ENCODE assay signal across 2 cellular contexts in the genomic region with DNA sequence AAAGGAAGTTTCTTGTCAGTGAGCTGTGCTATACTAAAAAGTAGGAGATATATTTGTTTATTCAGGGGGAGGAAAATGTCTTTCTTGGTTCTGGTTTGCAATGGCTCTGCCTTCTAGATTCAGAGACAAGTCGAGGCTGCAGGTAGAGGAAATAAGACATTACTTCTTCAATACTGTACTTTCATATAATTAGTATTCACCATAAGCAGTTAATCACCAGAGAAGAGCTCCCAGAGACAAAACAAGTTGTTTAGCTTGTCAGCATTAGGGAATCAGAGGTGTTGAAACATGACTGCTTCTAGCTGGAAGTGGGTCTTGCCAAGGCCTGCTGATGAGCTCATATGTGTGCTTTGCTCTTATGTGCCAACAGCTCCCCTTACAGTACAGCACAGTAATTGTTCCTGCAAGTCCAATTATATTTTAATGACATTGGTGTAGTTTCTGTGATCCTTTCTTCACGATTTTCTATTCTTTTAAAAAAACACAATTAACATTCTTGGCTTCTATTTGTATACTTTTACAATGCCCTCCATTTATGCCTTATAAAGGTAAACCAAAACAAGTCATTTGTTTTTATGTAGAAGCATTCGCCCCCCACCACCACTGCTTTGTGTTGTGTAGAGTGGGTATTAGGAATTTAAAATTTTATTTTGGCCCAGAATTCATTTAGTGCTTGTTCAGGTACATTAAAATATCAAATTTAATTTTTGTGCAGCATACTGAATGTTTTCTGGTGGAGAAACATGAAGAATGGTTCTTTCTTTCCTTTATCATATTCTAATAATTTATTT.
TF ChIP-seq lines count a peak whose summit lies in the region.

No MANE protein-coding gene starts in this region.

TF ChIP-seq in HCT116, 20 proteins besides CTCF, POLR2A, EP300 and RAD21 (continued from another document):
- TF ChIP-seq, protein P1, sequence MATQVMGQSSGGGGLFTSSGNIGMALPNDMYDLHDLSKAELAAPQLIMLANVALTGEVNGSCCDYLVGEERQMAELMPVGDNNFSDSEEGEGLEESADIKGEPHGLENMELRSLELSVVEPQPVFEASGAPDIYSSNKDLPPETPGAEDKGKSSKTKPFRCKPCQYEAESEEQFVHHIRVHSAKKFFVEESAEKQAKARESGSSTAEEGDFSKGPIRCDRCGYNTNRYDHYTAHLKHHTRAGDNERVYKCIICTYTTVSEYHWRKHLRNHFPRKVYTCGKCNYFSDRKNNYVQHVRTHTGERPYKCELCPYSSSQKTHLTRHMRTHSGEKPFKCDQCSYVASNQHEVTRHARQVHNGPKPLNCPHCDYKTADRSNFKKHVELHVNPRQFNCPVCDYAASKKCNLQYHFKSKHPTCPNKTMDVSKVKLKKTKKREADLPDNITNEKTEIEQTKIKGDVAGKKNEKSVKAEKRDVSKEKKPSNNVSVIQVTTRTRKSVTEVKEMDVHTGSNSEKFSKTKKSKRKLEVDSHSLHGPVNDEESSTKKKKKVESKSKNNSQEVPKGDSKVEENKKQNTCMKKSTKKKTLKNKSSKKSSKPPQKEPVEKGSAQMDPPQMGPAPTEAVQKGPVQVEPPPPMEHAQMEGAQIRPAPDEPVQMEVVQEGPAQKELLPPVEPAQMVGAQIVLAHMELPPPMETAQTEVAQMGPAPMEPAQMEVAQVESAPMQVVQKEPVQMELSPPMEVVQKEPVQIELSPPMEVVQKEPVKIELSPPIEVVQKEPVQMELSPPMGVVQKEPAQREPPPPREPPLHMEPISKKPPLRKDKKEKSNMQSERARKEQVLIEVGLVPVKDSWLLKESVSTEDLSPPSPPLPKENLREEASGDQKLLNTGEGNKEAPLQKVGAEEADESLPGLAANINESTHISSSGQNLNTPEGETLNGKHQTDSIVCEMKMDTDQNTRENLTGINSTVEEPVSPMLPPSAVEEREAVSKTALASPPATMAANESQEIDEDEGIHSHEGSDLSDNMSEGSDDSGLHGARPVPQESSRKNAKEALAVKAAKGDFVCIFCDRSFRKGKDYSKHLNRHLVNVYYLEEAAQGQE (IDR thresholded peaks at IDR 0.05; ENCODE audit: low read depth), result no peak
- no peak for TF ChIP-seq YY1 (IDR thresholded peaks at IDR 0.05; ENCODE audit: extremely low read depth, insufficient replicate concordance, low read depth, low read length)
- TF ChIP-seq ELF1 (IDR thresholded peaks at IDR 0.05; ENCODE audit: borderline replicate concordance, low read depth), result no peak
- TF ChIP-seq JUND (IDR thresholded peaks at IDR 0.05), result no peak
- TF ChIP-seq, protein P2, sequence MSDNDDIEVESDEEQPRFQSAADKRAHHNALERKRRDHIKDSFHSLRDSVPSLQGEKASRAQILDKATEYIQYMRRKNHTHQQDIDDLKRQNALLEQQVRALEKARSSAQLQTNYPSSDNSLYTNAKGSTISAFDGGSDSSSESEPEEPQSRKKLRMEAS (IDR thresholded peaks at IDR 0.05), result no peak
- no peak for TF ChIP-seq EZH2phosphoT487 (IDR thresholded peaks at IDR 0.05; ENCODE audit: borderline replicate concordance)
- TF ChIP-seq CEBPB (IDR thresholded peaks at IDR 0.05; ENCODE audit: low read depth), result no peak
- no peak for TF ChIP-seq EGR1 (IDR thresholded peaks at IDR 0.05; ENCODE audit: low read depth)
- TF ChIP-seq ZNF274 (IDR thresholded peaks at IDR 0.05; ENCODE audit: low read depth, low read length), result no peak
- TF ChIP-seq EZH2 (IDR thresholded peaks at IDR 0.05), result no peak
- TF ChIP-seq, protein P3, sequence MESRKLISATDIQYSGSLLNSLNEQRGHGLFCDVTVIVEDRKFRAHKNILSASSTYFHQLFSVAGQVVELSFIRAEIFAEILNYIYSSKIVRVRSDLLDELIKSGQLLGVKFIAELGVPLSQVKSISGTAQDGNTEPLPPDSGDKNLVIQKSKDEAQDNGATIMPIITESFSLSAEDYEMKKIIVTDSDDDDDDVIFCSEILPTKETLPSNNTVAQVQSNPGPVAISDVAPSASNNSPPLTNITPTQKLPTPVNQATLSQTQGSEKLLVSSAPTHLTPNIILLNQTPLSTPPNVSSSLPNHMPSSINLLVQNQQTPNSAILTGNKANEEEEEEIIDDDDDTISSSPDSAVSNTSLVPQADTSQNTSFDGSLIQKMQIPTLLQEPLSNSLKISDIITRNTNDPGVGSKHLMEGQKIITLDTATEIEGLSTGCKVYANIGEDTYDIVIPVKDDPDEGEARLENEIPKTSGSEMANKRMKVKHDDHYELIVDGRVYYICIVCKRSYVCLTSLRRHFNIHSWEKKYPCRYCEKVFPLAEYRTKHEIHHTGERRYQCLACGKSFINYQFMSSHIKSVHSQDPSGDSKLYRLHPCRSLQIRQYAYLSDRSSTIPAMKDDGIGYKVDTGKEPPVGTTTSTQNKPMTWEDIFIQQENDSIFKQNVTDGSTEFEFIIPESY (IDR thresholded peaks at IDR 0.05; ENCODE audit: extremely low read depth, insufficient replicate concordance, low read length), result no peak
- no peak for TF ChIP-seq SIN3A (IDR thresholded peaks at IDR 0.05; ENCODE audit: low read depth)
- TF ChIP-seq FOSL1 (IDR thresholded peaks at IDR 0.05; ENCODE audit: low read depth), result no peak
- TF ChIP-seq, protein P4, sequence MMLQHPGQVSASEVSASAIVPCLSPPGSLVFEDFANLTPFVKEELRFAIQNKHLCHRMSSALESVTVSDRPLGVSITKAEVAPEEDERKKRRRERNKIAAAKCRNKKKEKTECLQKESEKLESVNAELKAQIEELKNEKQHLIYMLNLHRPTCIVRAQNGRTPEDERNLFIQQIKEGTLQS (IDR thresholded peaks at IDR 0.05), result no peak
- TF ChIP-seq SRF (IDR thresholded peaks at IDR 0.05; ENCODE audit: low read depth), result no peak
- TF ChIP-seq TCF7L2 (IDR thresholded peaks at IDR 0.05; ENCODE audit: borderline replicate concordance, extremely low read depth, insufficient read depth, insufficient read length), result no peak

TF ChIP-seq in K562, 482 proteins besides CTCF, POLR2A, EP300 and RAD21 (continued from another document and continues in another):
- TF ChIP-seq, protein P5, sequence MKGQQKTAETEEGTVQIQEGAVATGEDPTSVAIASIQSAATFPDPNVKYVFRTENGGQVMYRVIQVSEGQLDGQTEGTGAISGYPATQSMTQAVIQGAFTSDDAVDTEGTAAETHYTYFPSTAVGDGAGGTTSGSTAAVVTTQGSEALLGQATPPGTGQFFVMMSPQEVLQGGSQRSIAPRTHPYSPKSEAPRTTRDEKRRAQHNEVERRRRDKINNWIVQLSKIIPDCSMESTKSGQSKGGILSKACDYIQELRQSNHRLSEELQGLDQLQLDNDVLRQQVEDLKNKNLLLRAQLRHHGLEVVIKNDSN (CRISPR knock-in tag; IDR thresholded peaks at IDR 0.05), result no peak
- no peak for TF ChIP-seq TRIM24 (IDR thresholded peaks at IDR 0.05)
- TF ChIP-seq, protein P6, sequence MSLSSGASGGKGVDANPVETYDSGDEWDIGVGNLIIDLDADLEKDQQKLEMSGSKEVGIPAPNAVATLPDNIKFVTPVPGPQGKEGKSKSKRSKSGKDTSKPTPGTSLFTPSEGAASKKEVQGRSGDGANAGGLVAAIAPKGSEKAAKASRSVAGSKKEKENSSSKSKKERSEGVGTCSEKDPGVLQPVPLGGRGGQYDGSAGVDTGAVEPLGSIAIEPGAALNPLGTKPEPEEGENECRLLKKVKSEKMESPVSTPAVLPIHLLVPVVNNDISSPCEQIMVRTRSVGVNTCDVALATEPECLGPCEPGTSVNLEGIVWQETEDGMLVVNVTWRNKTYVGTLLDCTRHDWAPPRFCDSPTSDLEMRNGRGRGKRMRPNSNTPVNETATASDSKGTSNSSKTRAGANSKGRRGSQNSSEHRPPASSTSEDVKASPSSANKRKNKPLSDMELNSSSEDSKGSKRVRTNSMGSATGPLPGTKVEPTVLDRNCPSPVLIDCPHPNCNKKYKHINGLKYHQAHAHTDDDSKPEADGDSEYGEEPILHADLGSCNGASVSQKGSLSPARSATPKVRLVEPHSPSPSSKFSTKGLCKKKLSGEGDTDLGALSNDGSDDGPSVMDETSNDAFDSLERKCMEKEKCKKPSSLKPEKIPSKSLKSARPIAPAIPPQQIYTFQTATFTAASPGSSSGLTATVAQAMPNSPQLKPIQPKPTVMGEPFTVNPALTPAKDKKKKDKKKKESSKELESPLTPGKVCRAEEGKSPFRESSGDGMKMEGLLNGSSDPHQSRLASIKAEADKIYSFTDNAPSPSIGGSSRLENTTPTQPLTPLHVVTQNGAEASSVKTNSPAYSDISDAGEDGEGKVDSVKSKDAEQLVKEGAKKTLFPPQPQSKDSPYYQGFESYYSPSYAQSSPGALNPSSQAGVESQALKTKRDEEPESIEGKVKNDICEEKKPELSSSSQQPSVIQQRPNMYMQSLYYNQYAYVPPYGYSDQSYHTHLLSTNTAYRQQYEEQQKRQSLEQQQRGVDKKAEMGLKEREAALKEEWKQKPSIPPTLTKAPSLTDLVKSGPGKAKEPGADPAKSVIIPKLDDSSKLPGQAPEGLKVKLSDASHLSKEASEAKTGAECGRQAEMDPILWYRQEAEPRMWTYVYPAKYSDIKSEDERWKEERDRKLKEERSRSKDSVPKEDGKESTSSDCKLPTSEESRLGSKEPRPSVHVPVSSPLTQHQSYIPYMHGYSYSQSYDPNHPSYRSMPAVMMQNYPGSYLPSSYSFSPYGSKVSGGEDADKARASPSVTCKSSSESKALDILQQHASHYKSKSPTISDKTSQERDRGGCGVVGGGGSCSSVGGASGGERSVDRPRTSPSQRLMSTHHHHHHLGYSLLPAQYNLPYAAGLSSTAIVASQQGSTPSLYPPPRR (CRISPR knock-in tag; IDR thresholded peaks at IDR 0.05; ENCODE audit: borderline replicate concordance), result no peak
- no peak for TF ChIP-seq FOXA1 (IDR thresholded peaks at IDR 0.05; ENCODE audit: borderline replicate concordance)
- TF ChIP-seq NFIX (CRISPR knock-in tag; IDR thresholded peaks at IDR 0.05; ENCODE audit: low read depth), result no peak
- peak; percentile 58 for TF ChIP-seq CEBPB (tag; IDR thresholded peaks at IDR 0.05)
- TF ChIP-seq, protein P7, sequence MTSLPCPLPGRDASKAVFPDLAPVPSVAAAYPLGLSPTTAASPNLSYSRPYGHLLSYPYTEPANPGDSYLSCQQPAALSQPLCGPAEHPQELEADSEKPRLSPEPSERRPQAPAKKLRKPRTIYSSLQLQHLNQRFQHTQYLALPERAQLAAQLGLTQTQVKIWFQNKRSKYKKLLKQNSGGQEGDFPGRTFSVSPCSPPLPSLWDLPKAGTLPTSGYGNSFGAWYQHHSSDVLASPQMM (CRISPR knock-in tag; IDR thresholded peaks at IDR 0.05), result no peak
- TF ChIP-seq RBM14 (IDR thresholded peaks at IDR 0.05; ENCODE audit: borderline replicate concordance, insufficient read depth, low read depth, low read length), result no peak
- TF ChIP-seq BRD9 (IDR thresholded peaks at IDR 0.05; ENCODE audit: low read depth, partially characterized antibody), result no peak
- peak; percentile 91 for TF ChIP-seq ATF7 (IDR thresholded peaks at IDR 0.05)
- TF ChIP-seq ZFX (CRISPR knock-in tag; IDR thresholded peaks at IDR 0.05), result peak; percentile 10; the same call in 1 of the 2 replicates
- TF ChIP-seq ZFP36 (IDR thresholded peaks at IDR 0.05; ENCODE audit: low read depth, low read length, partially characterized antibody), result peak; percentile 15
- TF ChIP-seq, protein P8, sequence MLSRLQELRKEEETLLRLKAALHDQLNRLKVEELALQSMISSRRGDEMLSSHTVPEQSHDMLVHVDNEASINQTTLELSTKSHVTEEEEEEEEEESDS (CRISPR knock-in tag; IDR thresholded peaks at IDR 0.05), result no peak
- no peak for TF ChIP-seq SAFB2 (IDR thresholded peaks at IDR 0.05; ENCODE audit: borderline replicate concordance, low read depth, low read length, severe bottlenecking)
- TF ChIP-seq PTRF (tag; IDR thresholded peaks at IDR 0.05), result no peak
- TF ChIP-seq SMC3 (conservative IDR thresholded peaks at IDR 0.05; ENCODE audit: insufficient read depth, low read depth, low read length), result peak; percentile 65
- no peak for TF ChIP-seq EZH2 (IDR thresholded peaks at IDR 0.05; ENCODE audit: borderline replicate concordance, low read depth, low read length)
- peak; percentile 44; the same call in 1 of the 2 replicates for TF ChIP-seq SMAD4 (CRISPR knock-in tag; conservative IDR thresholded peaks at IDR 0.05)
- TF ChIP-seq, protein P9, sequence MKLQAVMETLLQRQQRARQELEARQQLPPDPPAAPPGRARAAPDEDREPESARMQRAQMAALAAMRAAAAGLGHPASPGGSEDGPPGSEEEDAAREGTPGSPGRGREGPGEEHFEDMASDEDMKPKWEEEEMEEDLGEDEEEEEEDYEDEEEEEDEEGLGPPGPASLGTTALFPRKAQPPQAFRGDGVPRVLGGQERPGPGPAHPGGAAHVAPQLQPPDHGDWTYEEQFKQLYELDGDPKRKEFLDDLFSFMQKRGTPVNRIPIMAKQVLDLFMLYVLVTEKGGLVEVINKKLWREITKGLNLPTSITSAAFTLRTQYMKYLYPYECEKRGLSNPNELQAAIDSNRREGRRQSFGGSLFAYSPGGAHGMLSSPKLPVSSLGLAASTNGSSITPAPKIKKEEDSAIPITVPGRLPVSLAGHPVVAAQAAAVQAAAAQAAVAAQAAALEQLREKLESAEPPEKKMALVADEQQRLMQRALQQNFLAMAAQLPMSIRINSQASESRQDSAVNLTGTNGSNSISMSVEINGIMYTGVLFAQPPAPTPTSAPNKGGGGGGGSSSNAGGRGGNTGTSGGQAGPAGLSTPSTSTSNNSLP (IDR thresholded peaks at IDR 0.05; ENCODE audit: borderline replicate concordance, low read depth, low read length), result peak; percentile 62; the same call in 1 of the 2 replicates
- TF ChIP-seq MEF2A (IDR thresholded peaks at IDR 0.05; ENCODE audit: control insufficient read depth, low read depth, low read length), result 0 out of 2 replicates have a peak, but pooled peaks have one; percentile 2
- no peak for TF ChIP-seq TAL1 (IDR thresholded peaks at IDR 0.05)
- TF ChIP-seq ZKSCAN3 (CRISPR knock-in tag; IDR thresholded peaks at IDR 0.05), result no peak
- no peak for TF ChIP-seq HLTF (IDR thresholded peaks at IDR 0.05)
- TF ChIP-seq CBX5 (IDR thresholded peaks at IDR 0.05; ENCODE audit: borderline replicate concordance, low read depth), result no peak
- TF ChIP-seq ZNF133 (CRISPR knock-in tag; IDR thresholded peaks at IDR 0.05), result no peak
- TF ChIP-seq PURB (CRISPR knock-in tag; IDR thresholded peaks at IDR 0.05; ENCODE audit: low read depth), result no peak
- TF ChIP-seq, protein P10, sequence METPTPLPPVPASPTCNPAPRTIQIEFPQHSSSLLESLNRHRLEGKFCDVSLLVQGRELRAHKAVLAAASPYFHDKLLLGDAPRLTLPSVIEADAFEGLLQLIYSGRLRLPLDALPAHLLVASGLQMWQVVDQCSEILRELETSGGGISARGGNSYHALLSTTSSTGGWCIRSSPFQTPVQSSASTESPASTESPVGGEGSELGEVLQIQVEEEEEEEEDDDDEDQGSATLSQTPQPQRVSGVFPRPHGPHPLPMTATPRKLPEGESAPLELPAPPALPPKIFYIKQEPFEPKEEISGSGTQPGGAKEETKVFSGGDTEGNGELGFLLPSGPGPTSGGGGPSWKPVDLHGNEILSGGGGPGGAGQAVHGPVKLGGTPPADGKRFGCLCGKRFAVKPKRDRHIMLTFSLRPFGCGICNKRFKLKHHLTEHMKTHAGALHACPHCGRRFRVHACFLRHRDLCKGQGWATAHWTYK (CRISPR knock-in tag; IDR thresholded peaks at IDR 0.05), result no peak
- no peak for TF ChIP-seq ZNF347 (CRISPR knock-in tag; IDR thresholded peaks at IDR 0.05; ENCODE audit: low read depth)
- TF ChIP-seq, protein P11, sequence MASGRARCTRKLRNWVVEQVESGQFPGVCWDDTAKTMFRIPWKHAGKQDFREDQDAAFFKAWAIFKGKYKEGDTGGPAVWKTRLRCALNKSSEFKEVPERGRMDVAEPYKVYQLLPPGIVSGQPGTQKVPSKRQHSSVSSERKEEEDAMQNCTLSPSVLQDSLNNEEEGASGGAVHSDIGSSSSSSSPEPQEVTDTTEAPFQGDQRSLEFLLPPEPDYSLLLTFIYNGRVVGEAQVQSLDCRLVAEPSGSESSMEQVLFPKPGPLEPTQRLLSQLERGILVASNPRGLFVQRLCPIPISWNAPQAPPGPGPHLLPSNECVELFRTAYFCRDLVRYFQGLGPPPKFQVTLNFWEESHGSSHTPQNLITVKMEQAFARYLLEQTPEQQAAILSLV (tag; IDR thresholded peaks at IDR 0.05), result no peak
- TF ChIP-seq PHTF2 (CRISPR knock-in tag; IDR thresholded peaks at IDR 0.05), result no peak
- no peak for TF ChIP-seq TAF15 (IDR thresholded peaks at IDR 0.05; ENCODE audit: low read depth, low read length)
